Comparison of ENCODE assay signal across 13 cellular contexts in the genomic region with DNA sequence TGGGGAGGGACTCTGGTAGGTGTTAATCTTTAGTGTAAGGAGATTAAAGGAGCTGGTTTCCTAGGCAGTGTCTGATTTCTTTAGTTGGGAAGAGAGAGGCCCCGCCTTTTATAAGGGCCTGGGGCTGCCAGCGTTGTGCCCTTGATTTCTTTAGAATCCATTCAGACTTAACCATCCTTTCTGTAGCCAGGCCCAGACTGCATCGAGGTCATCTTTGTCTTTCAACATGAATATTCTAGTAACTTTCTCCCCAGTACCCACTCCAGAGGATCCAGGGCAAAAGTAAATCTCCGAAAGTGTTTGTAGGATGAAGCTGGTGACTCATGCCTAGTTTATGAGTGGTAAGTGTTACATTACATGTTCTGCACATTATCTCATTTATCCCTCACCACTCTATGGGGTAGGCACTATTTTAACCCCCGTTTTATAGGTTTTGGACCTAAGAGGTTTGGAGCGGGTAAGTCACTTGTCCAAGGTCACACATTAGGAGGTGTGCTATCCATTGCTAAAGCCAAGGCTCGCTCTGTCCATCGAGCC. TPM values are rescaled to one million over a fixed set of nuclear protein-coding genes. Genes with fewer than 3 reads are reported as not detected.
DNase-seq lines count a peak whose midpoint lies in the region; ATAC-seq and TF ChIP-seq lines count a peak whose summit lies in the region.
"Had no signal": no experiment of that assay in that cellular context is flagged by ENCODE, and none has a peak within 500 bp of the region (broad histone marks: within the 10 kb centered on the region; RNA-seq: fewer than 3 reads in every experiment).

No MANE protein-coding gene starts in this region.

- no peaks in the 10 kb centered on the region for H3K36me3 Mint-ChIP-seq in activated naive CD8-positive, alpha-beta T cell treated with anti-CD3 and anti-CD28 coated beads, Interleukin-2, amount 50 U/mL, for 24 hours (ENCODE audit: low read depth)
- H3K36me3 Mint-ChIP-seq in activated naive CD8-positive, alpha-beta T cell treated with anti-CD3 and anti-CD28 coated beads for 36 hours, result no peaks in the 10 kb centered on the region
- no peaks in the 10 kb centered on the region for H3K36me3 Mint-ChIP-seq in T-cell

- no peak for TF ChIP-seq CTCF in upper lobe of left lung (IDR thresholded peaks at IDR 0.05)

- TF ChIP-seq POLR2A in upper lobe of left lung (IDR thresholded peaks at IDR 0.05), result no peak

- H3K27ac Mint-ChIP-seq in activated naive CD8-positive, alpha-beta T cell treated with anti-CD3 and anti-CD28 coated beads, Interleukin-2, amount 50 U/mL, for 24 hours, result peak overlapping the region; percentile 86
- no peak overlapping the region for H3K27ac Mint-ChIP-seq in activated naive CD8-positive, alpha-beta T cell treated with anti-CD3 and anti-CD28 coated beads for 36 hours
- peak overlapping the region; percentile 66 to 75 for H3K27ac Mint-ChIP-seq in T-cell

- no peaks in the 10 kb centered on the region for H3K27me3 Mint-ChIP-seq in activated naive CD8-positive, alpha-beta T cell treated with anti-CD3 and anti-CD28 coated beads, Interleukin-2, amount 50 U/mL, for 24 hours
- H3K27me3 Mint-ChIP-seq in activated naive CD8-positive, alpha-beta T cell treated with anti-CD3 and anti-CD28 coated beads for 36 hours, result no peaks in the 10 kb centered on the region
- no peaks in the 10 kb centered on the region for H3K27me3 Mint-ChIP-seq in T-cell

- CTCF ChIA-PET in T-cell (lab: Charles Lee), result interaction anchor here (0.6 kb wide), 2 partner anchors 12 to 374 kb away, joined by 3 to 5 read pairs; no protein-coding TSS in a partner anchor

- POLR2A ChIA-PET in T-cell (lab: Charles Lee), result no interaction called here

- H3K4me3 Mint-ChIP-seq in activated naive CD8-positive, alpha-beta T cell treated with anti-CD3 and anti-CD28 coated beads, Interleukin-2, amount 50 U/mL, for 24 hours, result no peak overlapping the region
- no peak overlapping the region for H3K4me3 Mint-ChIP-seq in activated naive CD8-positive, alpha-beta T cell treated with anti-CD3 and anti-CD28 coated beads for 36 hours
- peak overlapping the region in 1 of 3 donors; percentile 17 for H3K4me3 Mint-ChIP-seq in T-cell
- H3K4me3 Mint-ChIP-seq: activated T-helper 1 cell treated with anti-CD3 and anti-CD28 coated beads, Interleukin-12 subunit alpha, Interleukin-12 subunit beta, Interleukin-2, Interleukin-4 antibody, amounts not matched to agents 30 ng/mL and 10 ng/mL and 1 ng/mL, durations not matched to agents 14 hours and 24 hours and 36 hours had no signal

- peaks cover 64% of the 10 kb centered on the region for H3K4me1 Mint-ChIP-seq in activated naive CD8-positive, alpha-beta T cell treated with anti-CD3 and anti-CD28 coated beads, Interleukin-2, amount 50 U/mL, for 24 hours
- H3K4me1 Mint-ChIP-seq in activated naive CD8-positive, alpha-beta T cell treated with anti-CD3 and anti-CD28 coated beads for 36 hours, result peaks cover 54% of the 10 kb centered on the region
- H3K4me1 Mint-ChIP-seq in T-cell, result peaks cover 43 to 67% (median 56%) of the 10 kb centered on the region in 3 donors

- ATAC-seq in activated naive CD8-positive, alpha-beta T cell treated with anti-CD3 and anti-CD28 coated beads, Interleukin-2, amount 50 U/mL, for 24 hours, result no peak
- ATAC-seq in T-cell (replicated peaks in 1 of 4) (no peak), upper lobe of left lung (ENCODE audit: low FRiP score in 2 of 2) (no peak)

- no peak for DNase-seq in activated naive CD8-positive, alpha-beta T cell treated with anti-CD3 and anti-CD28 coated beads, Interleukin-2, amount 50 U/mL, for 24 hours
- DNase-seq in activated naive CD8-positive, alpha-beta T cell treated with anti-CD3 and anti-CD28 coated beads for 36 hours, result no peak
- DNase-seq in T-cell, result no peak
- DNase-seq in islet precursor cell, result peak; percentile 36
- no peak for DNase-seq in upper lobe of left lung
- DNase-seq in AG08396 (ENCODE audit: low spot score), result no peak
- DNase-seq in caudate nucleus (lab: John Stamatoyannopoulos, UW), result no peak
- no peak for DNase-seq in NAMALWA (ENCODE audit: low spot score)
- DNase-seq: Karpas-422 had no signal

- H3K27ac ChIP-seq in upper lobe of left lung, result peak overlapping the region; percentile 64 to 86 (median 80)
- no peak overlapping the region for H3K27ac ChIP-seq in caudate nucleus (ENCODE audit: low read depth, low read length)
- H3K27ac ChIP-seq: prostate gland, RWPE1 had no signal

- no peak overlapping the region for H3K4me3 ChIP-seq in upper lobe of left lung
- H3K4me3 ChIP-seq: lung, prostate gland had no signal

- 78 to 82% methylated on average over 8 of the region's 8 CpGs for WGBS in upper lobe of left lung, 2 donors

- H3K4me1 ChIP-seq in upper lobe of left lung, result peaks cover 8 to 43% (median 26%) of the 10 kb centered on the region in 4 donors
- H3K4me1 ChIP-seq: prostate gland had no signal

- H3K27me3 ChIP-seq in upper lobe of left lung, result no peaks in the 10 kb centered on the region

- no peaks in the 10 kb centered on the region for H3K9me3 Mint-ChIP-seq in activated naive CD8-positive, alpha-beta T cell treated with anti-CD3 and anti-CD28 coated beads, Interleukin-2, amount 50 U/mL, for 24 hours
- no peaks in the 10 kb centered on the region for H3K9me3 Mint-ChIP-seq in activated naive CD8-positive, alpha-beta T cell treated with anti-CD3 and anti-CD28 coated beads for 36 hours
- H3K9me3 Mint-ChIP-seq in T-cell, result no peaks in the 10 kb centered on the region
- H3K9me3 Mint-ChIP-seq: activated T-helper 1 cell treated with anti-CD3 and anti-CD28 coated beads, Interleukin-12 subunit alpha, Interleukin-12 subunit beta, Interleukin-2, Interleukin-4 antibody, amounts not matched to agents 30 ng/mL and 10 ng/mL and 1 ng/mL, durations not matched to agents 14 hours and 24 hours and 36 hours had no signal

- H3K36me3 ChIP-seq in upper lobe of left lung, result no peaks in the 10 kb centered on the region
- H3K36me3 ChIP-seq: prostate gland had no signal

- no peaks in the 10 kb centered on the region for H3K9me3 ChIP-seq in upper lobe of left lung
- H3K9me3 ChIP-seq: prostate gland had no signal

- TF ChIP-seq EP300 in upper lobe of left lung (IDR thresholded peaks at IDR 0.05), result no peak

RNA-seq across cellular contexts. Expression of a gene that starts 11.8 kb away (rescaled TPM):
- total RNA-seq in activated naive CD8-positive, alpha-beta T cell treated with anti-CD3 and anti-CD28 coated beads for 36 hours, result 10 to 100 TPM; 42.2 to 46.0 TPM
- total RNA-seq in T-cell (100 to 1,000 TPM; 123 to 265 (median 130) TPM), upper lobe of left lung (10 to 100 TPM; 45.7 to 87.0 (median 63.8) TPM)
